7 cellular contexts compared by ENCODE assay signal in genomic region chr18:45775241-45775676, GRCh38. TPM values are rescaled to one million over a fixed set of nuclear protein-coding genes. Genes with fewer than 3 reads are reported as not detected.
DNase-seq lines count a peak whose midpoint lies in the region; ATAC-seq and TF ChIP-seq lines count a peak whose summit lies in the region.

No MANE protein-coding gene starts in this region.

- in situ Hi-C loops in GM18951 (cut with MboI; ENCODE audit: low sequenced_read_pairs, unreplicated experiment), result no loop called here

- intact Hi-C loops in dorsolateral prefrontal cortex (cut with DNase I), result no loop called here

- H3K4me3 ChIP-seq in dorsolateral prefrontal cortex, result peak overlapping the region; percentile 35 to 80 (median 66)

- TF ChIP-seq CTCF in dorsolateral prefrontal cortex (IDR thresholded peaks at IDR 0.05 in 54 of 56, conservative IDR thresholded peaks at IDR 0.05 in 2 of 56; ENCODE audit: low read depth in 1 of 56, partially characterized antibody in 56 of 56), result peak in 6 of 56 donors; percentile 7 to 21 (median 14)

- H3K27ac ChIP-seq in dorsolateral prefrontal cortex, result peak overlapping the region in 29 of 59 donors; percentile 30 to 84 (median 66)

- peaks cover 0 to 36% (median 0%) of the 10 kb centered on the region in 45 donors for H3K27me3 ChIP-seq in dorsolateral prefrontal cortex

- TF ChIP-seq POLR2A in GM18951 (IDR thresholded peaks at IDR 0.05; ENCODE audit: extremely low read depth, insufficient read depth, insufficient read length), result peak; percentile 68

- peak; percentile 58 for ATAC-seq in HG03521 (IDR thresholded peaks at IDR 0.05; ENCODE audit: unreplicated experiment)

- DNase-seq in activated CD4-positive, alpha-beta T cell treated with anti-CD3 and anti-CD28 coated beads, Interleukin-2, amount 50 U/mL, for 1 hour, result peak; percentile 56
- peak in 9 of 10 donors; percentile 33 to 75 (median 61) for DNase-seq in dorsolateral prefrontal cortex
- DNase-seq in medulla oblongata (ENCODE audit: extremely low spot score), result peak; percentile 56
- peak; percentile 49 to 75 (median 57) for DNase-seq in stimulated activated CD4-positive, alpha-beta T cell treated with anti-CD3 and anti-CD28 coated beads, TNF-alpha, amount 100 ng/mL, for 24 hours (ENCODE audit: low read depth in 3 of 3)
- no peak for DNase-seq in NCI-H187 treated with DMSO at 0.1 percent for 48 hours (lab: John Stamatoyannopoulos, UW)

RNA-seq across cellular contexts. Expression of gene SIGLEC15, which starts 50.2 kb away (rescaled TPM):
- total RNA-seq in dorsolateral prefrontal cortex, result under 1 TPM in 15 of 120 experiments, not detected in 105; 0.17 to 0.70 (median 0.26) TPM

RNA-seq across cellular contexts. Expression of gene SLC14A1, which starts 51.3 kb away (rescaled TPM):
- 100 to 1,000 TPM in 48 of 120 experiments, 10 to 100 TPM in 71, 1 to 10 TPM in 1; 3.8 to 270 (median 89.5) TPM for total RNA-seq in dorsolateral prefrontal cortex
